ENCODE assay signal across 1 cellular context in genomic region chr6:145213614-145214013, GRCh38.
A peak's percentile ranks its signal among the peaks of the same experiment; 100 is the strongest.
TF ChIP-seq lines count a peak whose summit lies in the region.

No MANE protein-coding gene starts in this region.

TF ChIP-seq in GM12878, 131 proteins besides CTCF, POLR2A, EP300 and RAD21 (continued from another document and continues in another):
- TF ChIP-seq BMI1 (IDR thresholded peaks at IDR 0.05; ENCODE audit: borderline replicate concordance), result no peak
- no peak for TF ChIP-seq POLR2AphosphoS2 (IDR thresholded peaks at IDR 0.05; ENCODE audit: low read depth, low read length)
- TF ChIP-seq RBBP5 (conservative IDR thresholded peaks at IDR 0.05), result no peak
- TF ChIP-seq IKZF2 (IDR thresholded peaks at IDR 0.05), result 0 out of 4 replicates have a peak, but pooled peaks of 1 of the 2 experiments have one; percentile 15
- TF ChIP-seq TCF7 (IDR thresholded peaks at IDR 0.05; ENCODE audit: borderline replicate concordance), result no peak
- TF ChIP-seq SKIL (IDR thresholded peaks at IDR 0.05; ENCODE audit: low read depth, poor library complexity, severe bottlenecking), result no peak
- TF ChIP-seq SMARCA5 (IDR thresholded peaks at IDR 0.05), result no peak
- TF ChIP-seq ZBED1 (IDR thresholded peaks at IDR 0.05; ENCODE audit: borderline replicate concordance), result no peak
- no peak for TF ChIP-seq DPF2 (IDR thresholded peaks at IDR 0.05)
- no peak for TF ChIP-seq ATF3 (IDR thresholded peaks at IDR 0.05; ENCODE audit: borderline replicate concordance, extremely low read depth, low read depth, low read length)
- TF ChIP-seq CBX3 (IDR thresholded peaks at IDR 0.05; ENCODE audit: borderline replicate concordance, low read depth), result no peak
- TF ChIP-seq NR2F1 (conservative IDR thresholded peaks at IDR 0.05), result no peak
- TF ChIP-seq NR2C1 (IDR thresholded peaks at IDR 0.05), result no peak
- no peak for TF ChIP-seq CEBPB (IDR thresholded peaks at IDR 0.05; ENCODE audit: borderline replicate concordance in 1 of 2, low read depth in 2 of 2, low read length in 2 of 2)
- TF ChIP-seq PRDM15 (CRISPR knock-in tag; IDR thresholded peaks at IDR 0.05), result no peak
- TF ChIP-seq ZNF384 (IDR thresholded peaks at IDR 0.05; ENCODE audit: borderline replicate concordance, low read depth, low read length), result no peak
- TF ChIP-seq NFYA (IDR thresholded peaks at IDR 0.05; ENCODE audit: borderline replicate concordance, low read depth, low read length), result no peak
- TF ChIP-seq JUNB (IDR thresholded peaks at IDR 0.05), result peak; percentile 69
- 0 out of 2 replicates have a peak, but pooled peaks have one; percentile 43 for TF ChIP-seq ATF7 (IDR thresholded peaks at IDR 0.05; ENCODE audit: low read depth)
- TF ChIP-seq, protein P1, sequence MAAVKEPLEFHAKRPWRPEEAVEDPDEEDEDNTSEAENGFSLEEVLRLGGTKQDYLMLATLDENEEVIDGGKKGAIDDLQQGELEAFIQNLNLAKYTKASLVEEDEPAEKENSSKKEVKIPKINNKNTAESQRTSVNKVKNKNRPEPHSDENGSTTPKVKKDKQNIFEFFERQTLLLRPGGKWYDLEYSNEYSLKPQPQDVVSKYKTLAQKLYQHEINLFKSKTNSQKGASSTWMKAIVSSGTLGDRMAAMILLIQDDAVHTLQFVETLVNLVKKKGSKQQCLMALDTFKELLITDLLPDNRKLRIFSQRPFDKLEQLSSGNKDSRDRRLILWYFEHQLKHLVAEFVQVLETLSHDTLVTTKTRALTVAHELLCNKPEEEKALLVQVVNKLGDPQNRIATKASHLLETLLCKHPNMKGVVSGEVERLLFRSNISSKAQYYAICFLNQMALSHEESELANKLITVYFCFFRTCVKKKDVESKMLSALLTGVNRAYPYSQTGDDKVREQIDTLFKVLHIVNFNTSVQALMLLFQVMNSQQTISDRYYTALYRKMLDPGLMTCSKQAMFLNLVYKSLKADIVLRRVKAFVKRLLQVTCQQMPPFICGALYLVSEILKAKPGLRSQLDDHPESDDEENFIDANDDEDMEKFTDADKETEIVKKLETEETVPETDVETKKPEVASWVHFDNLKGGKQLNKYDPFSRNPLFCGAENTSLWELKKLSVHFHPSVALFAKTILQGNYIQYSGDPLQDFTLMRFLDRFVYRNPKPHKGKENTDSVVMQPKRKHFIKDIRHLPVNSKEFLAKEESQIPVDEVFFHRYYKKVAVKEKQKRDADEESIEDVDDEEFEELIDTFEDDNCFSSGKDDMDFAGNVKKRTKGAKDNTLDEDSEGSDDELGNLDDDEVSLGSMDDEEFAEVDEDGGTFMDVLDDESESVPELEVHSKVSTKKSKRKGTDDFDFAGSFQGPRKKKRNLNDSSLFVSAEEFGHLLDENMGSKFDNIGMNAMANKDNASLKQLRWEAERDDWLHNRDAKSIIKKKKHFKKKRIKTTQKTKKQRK (IDR thresholded peaks at IDR 0.05; ENCODE audit: low read depth, low read length), result no peak
- no peak for TF ChIP-seq E2F4 (IDR thresholded peaks at IDR 0.05; ENCODE audit: low read depth, low read length)
- no peak for TF ChIP-seq MLLT1 (IDR thresholded peaks at IDR 0.05)
- TF ChIP-seq NR2C2 (IDR thresholded peaks at IDR 0.05; ENCODE audit: borderline replicate concordance, control insufficient read depth, insufficient read length, low read depth), result no peak
- no peak for TF ChIP-seq REST (IDR thresholded peaks at IDR 0.05; ENCODE audit: low read depth, low read length)
- TF ChIP-seq KDM1A (IDR thresholded peaks at IDR 0.05; ENCODE audit: borderline replicate concordance), result no peak
- no peak for TF ChIP-seq FOXM1 (IDR thresholded peaks at IDR 0.05; ENCODE audit: low read depth, low read length)
- no peak for TF ChIP-seq YY1 (IDR thresholded peaks at IDR 0.05; ENCODE audit: low read depth, low read length)
- no peak for TF ChIP-seq MEF2A (IDR thresholded peaks at IDR 0.05; ENCODE audit: insufficient read depth, low read depth, low read length)
- TF ChIP-seq GABPA (IDR thresholded peaks at IDR 0.05; ENCODE audit: low read depth), result no peak
- no peak for TF ChIP-seq ELK1 (IDR thresholded peaks at IDR 0.05; ENCODE audit: low read depth, low read length)
- TF ChIP-seq KAT2A (conservative IDR thresholded peaks at IDR 0.05; ENCODE audit: control insufficient read depth, low read depth, low read length), result no peak
- TF ChIP-seq, protein P2, sequence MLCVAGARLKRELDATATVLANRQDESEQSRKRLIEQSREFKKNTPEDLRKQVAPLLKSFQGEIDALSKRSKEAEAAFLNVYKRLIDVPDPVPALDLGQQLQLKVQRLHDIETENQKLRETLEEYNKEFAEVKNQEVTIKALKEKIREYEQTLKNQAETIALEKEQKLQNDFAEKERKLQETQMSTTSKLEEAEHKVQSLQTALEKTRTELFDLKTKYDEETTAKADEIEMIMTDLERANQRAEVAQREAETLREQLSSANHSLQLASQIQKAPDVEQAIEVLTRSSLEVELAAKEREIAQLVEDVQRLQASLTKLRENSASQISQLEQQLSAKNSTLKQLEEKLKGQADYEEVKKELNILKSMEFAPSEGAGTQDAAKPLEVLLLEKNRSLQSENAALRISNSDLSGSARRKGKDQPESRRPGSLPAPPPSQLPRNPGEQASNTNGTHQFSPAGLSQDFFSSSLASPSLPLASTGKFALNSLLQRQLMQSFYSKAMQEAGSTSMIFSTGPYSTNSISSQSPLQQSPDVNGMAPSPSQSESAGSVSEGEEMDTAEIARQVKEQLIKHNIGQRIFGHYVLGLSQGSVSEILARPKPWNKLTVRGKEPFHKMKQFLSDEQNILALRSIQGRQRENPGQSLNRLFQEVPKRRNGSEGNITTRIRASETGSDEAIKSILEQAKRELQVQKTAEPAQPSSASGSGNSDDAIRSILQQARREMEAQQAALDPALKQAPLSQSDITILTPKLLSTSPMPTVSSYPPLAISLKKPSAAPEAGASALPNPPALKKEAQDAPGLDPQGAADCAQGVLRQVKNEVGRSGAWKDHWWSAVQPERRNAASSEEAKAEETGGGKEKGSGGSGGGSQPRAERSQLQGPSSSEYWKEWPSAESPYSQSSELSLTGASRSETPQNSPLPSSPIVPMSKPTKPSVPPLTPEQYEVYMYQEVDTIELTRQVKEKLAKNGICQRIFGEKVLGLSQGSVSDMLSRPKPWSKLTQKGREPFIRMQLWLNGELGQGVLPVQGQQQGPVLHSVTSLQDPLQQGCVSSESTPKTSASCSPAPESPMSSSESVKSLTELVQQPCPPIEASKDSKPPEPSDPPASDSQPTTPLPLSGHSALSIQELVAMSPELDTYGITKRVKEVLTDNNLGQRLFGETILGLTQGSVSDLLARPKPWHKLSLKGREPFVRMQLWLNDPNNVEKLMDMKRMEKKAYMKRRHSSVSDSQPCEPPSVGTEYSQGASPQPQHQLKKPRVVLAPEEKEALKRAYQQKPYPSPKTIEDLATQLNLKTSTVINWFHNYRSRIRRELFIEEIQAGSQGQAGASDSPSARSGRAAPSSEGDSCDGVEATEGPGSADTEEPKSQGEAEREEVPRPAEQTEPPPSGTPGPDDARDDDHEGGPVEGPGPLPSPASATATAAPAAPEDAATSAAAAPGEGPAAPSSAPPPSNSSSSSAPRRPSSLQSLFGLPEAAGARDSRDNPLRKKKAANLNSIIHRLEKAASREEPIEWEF (IDR thresholded peaks at IDR 0.05; ENCODE audit: insufficient replicate concordance, low read depth, low read length), result no peak
- TF ChIP-seq CBFB (IDR thresholded peaks at IDR 0.05; ENCODE audit: low read depth), result no peak
- TF ChIP-seq SREBF1 (IDR thresholded peaks at IDR 0.05; ENCODE audit: low read length), result no peak
- TF ChIP-seq ZNF274 (IDR thresholded peaks at IDR 0.05; ENCODE audit: insufficient read depth, insufficient read length), result no peak
